9 cellular contexts compared by ENCODE assay signal in genomic region chr10:89738551-89739209, GRCh38. TPM values are rescaled to one million over a fixed set of nuclear protein-coding genes. Genes with fewer than 3 reads are reported as not detected.
DNase-seq lines count a peak whose midpoint lies in the region; ATAC-seq lines count a peak whose summit lies in the region.
"Had no signal": no experiment of that assay in that cellular context is flagged by ENCODE, and none has a peak within 500 bp of the region (broad histone marks: within the 10 kb centered on the region; RNA-seq: fewer than 3 reads in every experiment).

No MANE protein-coding gene starts in this region.

- ATAC-seq in HG02571 (IDR thresholded peaks at IDR 0.05; ENCODE audit: unreplicated experiment) = peak; percentile 78
- ATAC-seq in naive B cell (ENCODE audit: low read depth in 2 of 2) = peak; percentile 98 to 99

- H3K27me3 ChIP-seq in Karpas-422 (ENCODE audit: low read length) = no peaks in the 10 kb centered on the region

- H3K9me3 Mint-ChIP-seq in naive B cell = no peaks in the 10 kb centered on the region

- no peak overlapping the region for H3K9ac ChIP-seq in Karpas-422 (ENCODE audit: low read length)

- H3K27ac ChIP-seq in Karpas-422 (ENCODE audit: low read length) = peak overlapping the region; percentile 72
- H3K27ac ChIP-seq: 22Rv1 had no signal

- H3K4me1 ChIP-seq in Karpas-422 (ENCODE audit: low read length) = peaks cover 17% of the 10 kb centered on the region

- no peaks in the 10 kb centered on the region for H3K9me2 ChIP-seq in Karpas-422 (replicated peaks; ENCODE audit: insufficient read depth, low read length)

- peaks cover 6% of the 10 kb centered on the region for H3K36me3 ChIP-seq in Karpas-422 (ENCODE audit: insufficient read depth, low read length)

- H3K79me2 ChIP-seq in Karpas-422 (ENCODE audit: low read length) = no peaks in the 10 kb centered on the region

- H3K27me3 Mint-ChIP-seq in naive B cell = no peaks in the 10 kb centered on the region

- peak overlapping the region; percentile 44 to 97 (median 88) for H3K27ac Mint-ChIP-seq in naive B cell

- DNase-seq in NOMO-1 (lab: John Stamatoyannopoulos, UW; ENCODE audit: unreplicated experiment in 2 of 2) = peak; percentile 27 to 83
- DNase-seq in NOMO-1 treated with dmso at 0.1 percent for 144 hours (lab: John Stamatoyannopoulos, UW; ENCODE audit: unreplicated experiment) = no peak
- peak; percentile 54 for DNase-seq in Karpas-422
- DNase-seq in naive B cell = peak; percentile 49
- DNase-seq in inferior parietal cortex (ENCODE audit: extremely low spot score) = no peak
- no peak for DNase-seq in activated T-cell treated with anti-CD3 and anti-CD28 coated beads, Interleukin-2, amount 50 U/mL, for 1 hour
- DNase-seq in NCI-H2107 (lab: John Stamatoyannopoulos, UW) = no peak

- H3K4me3 Mint-ChIP-seq in naive B cell = peak overlapping the region; percentile 34 to 85 (median 74)

- H3K36me3 Mint-ChIP-seq in naive B cell = peaks cover 0 to 4% of the 10 kb centered on the region in 2 donors

- H3K4me3 ChIP-seq in Karpas-422 (ENCODE audit: low read length) = no peak overlapping the region

- H3K9me3 ChIP-seq in Karpas-422 (ENCODE audit: low read length) = no peaks in the 10 kb centered on the region

- H3K4me2 ChIP-seq in Karpas-422 (ENCODE audit: low read depth, low read length, poor library complexity, severe bottlenecking) = no peak overlapping the region

- peaks cover 19 to 26% (median 19%) of the 10 kb centered on the region in 3 donors for H3K4me1 Mint-ChIP-seq in naive B cell

- H4K20me1 ChIP-seq in Karpas-422 (ENCODE audit: insufficient read depth, low read depth, low read length) = no peaks in the 10 kb centered on the region

- no peak overlapping the region for H2AFZ ChIP-seq in Karpas-422 (ENCODE audit: low read length)

RNA-seq across cellular contexts. Expression of gene KIF20B, which starts 37.3 kb away (rescaled TPM):
- total RNA-seq in Karpas-422 (2014; rRNA removed; shearing (Covaris generic); ENCODE audit: low replicate concordance) = 5.8 and 11.5 TPM in 2 replicates
- polyA plus RNA-seq in naive B cell (ENCODE audit: low read depth in 6 of 6) = 10 to 100 TPM; 17.3 to 38.0 (median 25.0) TPM

Comparison
In these comparisons a context has a peak if more than half of its experiments do, and no peak if none do; other contexts are left out.
1. DNase-seq: peak in NOMO-1 (2 of 2), Karpas-422 (single experiment) and naive B cell (single experiment); none in NOMO-1 treated with dmso at 0.1 percent for 144 hours (single experiment), inferior parietal cortex (single experiment), activated T-cell treated with anti-CD3 and anti-CD28 coated beads, Interleukin-2, amount 50 U/mL, for 1 hour (single experiment) and NCI-H2107 (single experiment).